24 cellular contexts compared by ENCODE assay signal in the genomic region with DNA sequence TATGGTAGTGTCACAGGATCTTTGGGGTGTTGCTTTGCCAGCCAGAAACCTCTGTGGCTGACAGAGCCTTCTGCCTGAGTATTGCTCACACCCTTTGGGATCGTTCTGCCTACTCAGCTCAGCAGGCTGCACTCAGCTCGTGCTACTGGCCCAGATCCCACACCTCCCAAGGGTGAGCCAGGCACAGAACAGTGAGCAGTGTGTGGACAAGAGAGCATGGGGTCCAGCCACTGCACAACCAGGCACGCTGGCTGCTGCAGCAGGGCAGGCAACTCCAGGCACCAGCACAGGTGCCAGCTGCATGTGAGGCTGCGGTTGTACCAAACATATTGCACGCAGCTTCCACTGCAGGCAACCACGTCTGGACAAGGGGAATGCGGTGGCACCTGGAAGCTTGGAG.
"Had no signal": no experiment of that assay in that cellular context is flagged by ENCODE, and none has a peak within 500 bp of the region (broad histone marks: within the 10 kb centered on the region; RNA-seq: fewer than 3 reads in every experiment).

No MANE protein-coding gene starts in this region.

- H3K4me1 ChIP-seq: breast epithelium, pancreas had no signal

- H3K4me3 ChIP-seq: breast epithelium, esophagus muscularis mucosa, gastroesophageal sphincter, heart left ventricle, pancreas, smooth muscle cell, vagina had no signal

- H3K27me3 ChIP-seq: breast epithelium, esophagus muscularis mucosa, gastroesophageal sphincter, heart left ventricle, pancreas, vagina had no signal

- H3K4me3 Mint-ChIP-seq: activated naive CD8-positive, alpha-beta T cell treated with anti-CD3 and anti-CD28 coated beads for 36 hours; central memory CD8-positive, alpha-beta T cell; mesothelial cell of epicardium; naive thymus-derived CD8-positive, alpha-beta T cell; stimulated activated naive B cell treated with anti-CD40 and anti-IgM and Interleukin-4, amounts not matched to agents 10 μg/mL and 1 μg/mL and 100 μg/mL, for 72 hours; T-helper 1 cell treated with Interleukin-12 subunit alpha and Interleukin-12 subunit beta and Interleukin-4 antibody, amounts not matched to agents 30 μg/mL and 1 μg/mL, for 36 hours; type B pancreatic cell had no signal

- H3K36me3 ChIP-seq: breast epithelium, pancreas, vagina had no signal

- H3K36me3 Mint-ChIP-seq: mesothelial cell of epicardium had no signal

- H3K4me1 Mint-ChIP-seq: central memory CD8-positive, alpha-beta T cell; naive thymus-derived CD8-positive, alpha-beta T cell had no signal

- H3K27ac Mint-ChIP-seq: activated naive CD8-positive, alpha-beta T cell treated with anti-CD3 and anti-CD28 coated beads for 36 hours; mesothelial cell of epicardium; naive thymus-derived CD8-positive, alpha-beta T cell; stimulated activated naive B cell treated with anti-CD40 and anti-IgM and Interleukin-4, amounts not matched to agents 10 μg/mL and 1 μg/mL and 100 μg/mL, for 72 hours; T-helper 1 cell treated with Interleukin-12 subunit alpha and Interleukin-12 subunit beta and Interleukin-4 antibody, amounts not matched to agents 30 μg/mL and 1 μg/mL, for 36 hours; type B pancreatic cell had no signal

- H3K9me3 ChIP-seq: breast epithelium, esophagus muscularis mucosa, gastroesophageal sphincter, heart left ventricle, pancreas, vagina had no signal

- DNase-seq: activated CD4-positive, alpha-beta T cell treated with anti-CD3 and anti-CD28 coated beads for 4 hours; activated CD4-positive, alpha-beta T cell treated with anti-CD3 and anti-CD28 coated beads, Interleukin-2, amount 50 U/mL, for 48 hours; activated CD4-positive, CD25-positive, alpha-beta regulatory T cell; activated naive CD4-positive, alpha-beta T cell treated with Interleukin-2 at 50 U/mL for 16 hours; activated naive CD8-positive, alpha-beta T cell treated with anti-CD3 and anti-CD28 coated beads for 36 hours; activated T-cell treated with anti-CD3 and anti-CD28 coated beads, Interleukin-2, amount 50 U/mL, for 48 hours; amniotic stem cell; heart left ventricle; naive thymus-derived CD8-positive, alpha-beta T cell; pancreas; stimulated activated CD4-positive, alpha-beta T cell treated with anti-CD3 and anti-CD28 coated beads, Interleukin-15, amount 100 ng/mL, for 24 hours; stimulated activated CD8-positive, alpha-beta memory T cell treated with anti-CD3 and anti-CD28 coated beads, Interleukin-4, amount 100 ng/mL, for 48 hours; stimulated activated naive B cell treated with anti-CD40 and anti-IgM and Interleukin-4, amounts not matched to agents 10 μg/mL and 1 μg/mL and 100 μg/mL, for 72 hours; T1000 had no signal

- ATAC-seq: gastroesophageal sphincter; naive thymus-derived CD8-positive, alpha-beta T cell; pancreas; sciatic nerve; stimulated activated naive B cell treated with anti-CD40 and anti-IgM and Interleukin-4, amounts not matched to agents 10 μg/mL and 1 μg/mL and 100 μg/mL, for 72 hours had no signal

- H3K4me2 ChIP-seq: smooth muscle cell had no signal

- H3K27ac ChIP-seq: breast epithelium, esophagus muscularis mucosa, gastroesophageal sphincter, heart left ventricle, pancreas, vagina had no signal

- H3K27me3 Mint-ChIP-seq: activated naive CD8-positive, alpha-beta T cell treated with anti-CD3 and anti-CD28 coated beads for 36 hours; central memory CD8-positive, alpha-beta T cell; naive thymus-derived CD8-positive, alpha-beta T cell; stimulated activated naive B cell treated with anti-CD40 and anti-IgM and Interleukin-4, amounts not matched to agents 10 μg/mL and 1 μg/mL and 100 μg/mL, for 72 hours; type B pancreatic cell had no signal

- H3K9me3 Mint-ChIP-seq: activated naive CD8-positive, alpha-beta T cell treated with anti-CD3 and anti-CD28 coated beads for 36 hours; central memory CD8-positive, alpha-beta T cell; mesothelial cell of epicardium; T-helper 1 cell treated with Interleukin-12 subunit alpha and Interleukin-12 subunit beta and Interleukin-4 antibody, amounts not matched to agents 30 μg/mL and 1 μg/mL, for 36 hours; type B pancreatic cell had no signal
